In the genomic region with DNA sequence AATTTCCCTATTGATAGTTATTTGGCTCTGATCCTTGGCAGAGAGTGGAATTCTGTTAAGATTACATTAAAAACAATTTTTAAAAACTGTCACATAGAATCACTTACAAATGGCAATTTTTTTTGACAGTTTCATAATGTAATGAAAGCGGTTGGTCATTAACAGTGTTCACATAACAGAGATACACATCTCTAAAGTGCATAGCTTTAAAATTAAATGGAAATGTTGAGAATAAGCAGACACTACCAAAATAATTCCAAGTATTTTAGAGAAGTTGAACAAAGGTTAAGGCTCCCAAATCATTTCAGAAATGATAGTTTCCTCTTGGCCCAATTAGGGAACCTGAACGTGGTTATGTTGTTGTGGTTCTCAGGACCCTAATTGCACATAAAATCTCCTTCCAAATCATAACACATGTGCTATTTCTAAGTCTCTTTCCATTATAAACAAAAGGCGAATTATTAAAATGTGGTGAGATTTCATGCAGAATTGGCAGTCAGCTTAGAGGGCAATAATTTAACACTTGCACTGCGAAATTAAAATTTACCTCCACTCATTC, we compare ENCODE assay signal across 20 cellular contexts.
A peak's percentile ranks its signal among the peaks of the same experiment; 100 is the strongest.
DNase-seq lines count a peak whose midpoint lies in the region; ATAC-seq, FAIRE-seq and TF ChIP-seq lines count a peak whose summit lies in the region.
"Had no signal": no experiment of that assay in that cellular context is flagged by ENCODE, and none has a peak within 500 bp of the region (broad histone marks: within the 10 kb centered on the region; RNA-seq: fewer than 3 reads in every experiment).

No MANE protein-coding gene starts in this region.

- no peak overlapping the region for H3K4me3 ChIP-seq in liver (ENCODE audit: low read depth in 1 of 3, low read length in 3 of 3)
- H3K4me3 ChIP-seq in HepG2 (replicated peaks in 1 of 3; ENCODE audit: insufficient read depth in 1 of 3, low read depth in 2 of 3, low read length in 3 of 3) = no peak overlapping the region
- no peak overlapping the region for H3K4me3 ChIP-seq in mammary epithelial cell (replicated peaks in 1 of 3; ENCODE audit: insufficient read depth in 1 of 3, low read depth in 2 of 3, low read length in 3 of 3)
- no peak overlapping the region for H3K4me3 ChIP-seq in osteoblast (ENCODE audit: insufficient read depth, low read length)
- H3K4me3 ChIP-seq in heart right ventricle = no peak overlapping the region
- H3K4me3 ChIP-seq: MG63, Peyer's patch had no signal

- no peak for FAIRE-seq in HepG2 (lab: Jason Lieb, UNC)

- peaks cover 9% of the 10 kb centered on the region for H3K9me3 Mint-ChIP-seq in T-helper 2 cell treated with Interferon-gamma antibody and Interleukin-4, amounts not matched to agents 5 μg/mL and 100 μg/mL, for 36 hours
- H3K9me3 Mint-ChIP-seq: H9 had no signal

- no peaks in the 10 kb centered on the region for H3K4me1 ChIP-seq in liver (ENCODE audit: control insufficient read depth in 4 of 4, insufficient read depth in 4 of 4, low read length in 3 of 4)
- H3K4me1 ChIP-seq in HepG2 (ENCODE audit: insufficient read depth, low read length) = no peaks in the 10 kb centered on the region
- peaks cover 27% of the 10 kb centered on the region for H3K4me1 ChIP-seq in mammary epithelial cell (ENCODE audit: insufficient read depth, low read length)
- peaks cover 35% of the 10 kb centered on the region for H3K4me1 ChIP-seq in osteoblast (ENCODE audit: insufficient read depth, low read length)
- peaks cover 0 to 36% (median 17%) of the 10 kb centered on the region in 9 donors for H3K4me1 ChIP-seq in heart right ventricle
- H3K4me1 ChIP-seq: Peyer's patch had no signal

- H3K27me3 ChIP-seq in liver (ENCODE audit: control insufficient read depth in 4 of 4, insufficient read depth in 4 of 4, low read length in 3 of 4) (no peaks in the 10 kb centered on the region), HepG2 (ENCODE audit: control insufficient read depth in 1 of 2, insufficient read depth in 2 of 2, low read length in 2 of 2) (no peaks in the 10 kb centered on the region), mammary epithelial cell (ENCODE audit: insufficient read depth, low read length) (no peaks in the 10 kb centered on the region), osteoblast (ENCODE audit: insufficient read depth, low read length) (no peaks in the 10 kb centered on the region), heart right ventricle (no peaks in the 10 kb centered on the region)
- H3K27me3 ChIP-seq: MG63, Peyer's patch had no signal

- no peak overlapping the region for H3K9ac ChIP-seq in liver (ENCODE audit: low read depth in 1 of 2, low read length in 2 of 2)
- H3K9ac ChIP-seq in HepG2 (ENCODE audit: insufficient read depth, low read depth, low read length) = no peak overlapping the region
- H3K9ac ChIP-seq in mammary epithelial cell (ENCODE audit: insufficient read depth, low read length) = no peak overlapping the region
- H3K9ac ChIP-seq: KMS-11 had no signal

- no peak for TF ChIP-seq CTCF in liver (IDR thresholded peaks at IDR 0.05; ENCODE audit: low read depth, low read length, missing input control)
- no peak for TF ChIP-seq CTCF in HepG2 (CRISPR knock-in tag; IDR thresholded peaks at IDR 0.05)
- no peak for TF ChIP-seq CTCF in mammary epithelial cell (conservative IDR thresholded peaks at IDR 0.05 in 1 of 2, IDR thresholded peaks at IDR 0.05 in 1 of 2; ENCODE audit: extremely low read depth in 1 of 2, insufficient read depth in 1 of 2, low read depth in 1 of 2, low read length in 2 of 2)
- TF ChIP-seq CTCF in osteoblast (IDR thresholded peaks at IDR 0.05; ENCODE audit: extremely low read depth, low read depth, low read length) = no peak
- no peak for TF ChIP-seq CTCF in heart right ventricle (IDR thresholded peaks at IDR 0.05)

- no peak for ATAC-seq in HepG2
- no peak for ATAC-seq in heart right ventricle

- in situ Hi-C loops in HepG2 (cut with HindIII; ENCODE audit: extremely low pct_ligation_motif_present, low pct_unique_long_range_greater_than_20kb) (no loop called here), mammary epithelial cell (cut with MboI; ENCODE audit: low sequenced_read_pairs in 2 of 2) (no loop called here)

- H3K9me3 ChIP-seq in liver (ENCODE audit: control insufficient read depth in 4 of 4, low read length in 3 of 4) = no peaks in the 10 kb centered on the region
- no peaks in the 10 kb centered on the region for H3K9me3 ChIP-seq in HepG2 (ENCODE audit: low read length)
- no peaks in the 10 kb centered on the region for H3K9me3 ChIP-seq in mammary epithelial cell (replicated peaks; ENCODE audit: insufficient read depth, low read length)
- no peaks in the 10 kb centered on the region for H3K9me3 ChIP-seq in osteoblast (ENCODE audit: low read depth, low read length)
- no peaks in the 10 kb centered on the region for H3K9me3 ChIP-seq in heart right ventricle
- H3K9me3 ChIP-seq: MG63, Peyer's patch had no signal

- TF ChIP-seq EP300 in HepG2 (IDR thresholded peaks at IDR 0.05; ENCODE audit: low read depth in 2 of 2, low read length in 2 of 2) = no peak
- TF ChIP-seq EP300 in HepG2 (CRISPR knock-in tag; IDR thresholded peaks at IDR 0.05; ENCODE audit: borderline replicate concordance) = no peak

- H3K4me3 Mint-ChIP-seq in T-helper 2 cell treated with Interferon-gamma antibody and Interleukin-4, amounts not matched to agents 5 μg/mL and 100 μg/mL, for 36 hours = no peak overlapping the region
- H3K4me3 Mint-ChIP-seq: H9 had no signal

- no peaks in the 10 kb centered on the region for H3K36me3 Mint-ChIP-seq in T-helper 2 cell treated with Interferon-gamma antibody and Interleukin-4, amounts not matched to agents 5 μg/mL and 100 μg/mL, for 36 hours (ENCODE audit: low read depth)

- H3K27ac ChIP-seq in liver (ENCODE audit: low read depth in 1 of 2, low read length in 2 of 2) = no peak overlapping the region
- H3K27ac ChIP-seq in HepG2 (ENCODE audit: extremely low read length, insufficient read depth, low read length) = no peak overlapping the region
- H3K27ac ChIP-seq in mammary epithelial cell (ENCODE audit: insufficient read depth, low read depth, low read length) = peak overlapping the region; percentile 61
- H3K27ac ChIP-seq in osteoblast (ENCODE audit: low read depth, low read length) = no peak overlapping the region
- H3K27ac ChIP-seq in heart right ventricle = peak overlapping the region in 1 of 10 donors; percentile 75
- H3K27ac ChIP-seq: 22Rv1, C4-2B, KMS-11, Peyer's patch had no signal

- dilution Hi-C loops in mammary epithelial cell (cut with HindIII; ENCODE audit: low sequenced_read_pairs) = no loop called here

- DNase-seq in HepG2 (ENCODE audit: low spot score) (no peak), mammary epithelial cell (no peak), osteoblast (ENCODE audit: insufficient read length, low spot score, missing footprints) (no peak), NCI-H1092 (lab: John Stamatoyannopoulos, UW) (no peak), heart right ventricle (no peak)
- no peak for DNase-seq in T-helper 2 cell treated with Interferon-gamma antibody and Interleukin-4, amounts not matched to agents 5 μg/mL and 100 μg/mL, for 36 hours (ENCODE audit: low spot score)
- no peak for DNase-seq in NK-92 treated with Interleukin-12 subunit alpha and Interleukin-12 subunit beta, amount 100 ng/mL, for 24 hours (lab: John Stamatoyannopoulos, UW)
- DNase-seq: DMS153, H9, MG63, NCI-H1105, NCI-H187 treated with DMSO at 0.1 percent for 48 hours, NCI-H446 treated with DMSO at 0.1 percent for 48 hours, NCI-H774, Peyer's patch, SHP77 had no signal

- TF ChIP-seq POLR2A in HepG2 (IDR thresholded peaks at IDR 0.05; ENCODE audit: insufficient read depth in 1 of 2, low read depth in 2 of 2, low read length in 2 of 2) = no peak

- H2AFZ ChIP-seq in HepG2 (ENCODE audit: low read length) (no peak overlapping the region), mammary epithelial cell (ENCODE audit: low read depth, low read length) (peak overlapping the region; percentile 76), osteoblast (ENCODE audit: low read length) (peak overlapping the region; percentile 16)

- BruUV-seq in HepG2 (replicated peaks; lab: Mats Ljungman, UMichigan) (no TSS peak), mammary epithelial cell (replicated peaks; lab: Mats Ljungman, UMichigan) (no TSS peak)

- H3K79me2 ChIP-seq in HepG2 (ENCODE audit: insufficient read depth, low read length) = no peaks in the 10 kb centered on the region
- no peaks in the 10 kb centered on the region for H3K79me2 ChIP-seq in mammary epithelial cell (ENCODE audit: insufficient read depth, low read length)
- H3K79me2 ChIP-seq in osteoblast (ENCODE audit: insufficient read depth, low read length) = no peaks in the 10 kb centered on the region

- POLR2A ChIA-PET in HepG2 (lab: Yijun Ruan, JAX) = no interaction called here

- H3K4me2 ChIP-seq in HepG2 (ENCODE audit: low read depth, low read length) (no peak overlapping the region), mammary epithelial cell (ENCODE audit: insufficient read depth, low read depth, low read length) (no peak overlapping the region), osteoblast (ENCODE audit: insufficient read depth, low read length) (no peak overlapping the region)
- H3K4me2 ChIP-seq: KMS-11 had no signal

- no peak overlapping the region for H3K27ac Mint-ChIP-seq in T-helper 2 cell treated with Interferon-gamma antibody and Interleukin-4, amounts not matched to agents 5 μg/mL and 100 μg/mL, for 36 hours

- no peaks in the 10 kb centered on the region for H3K27me3 Mint-ChIP-seq in T-helper 2 cell treated with Interferon-gamma antibody and Interleukin-4, amounts not matched to agents 5 μg/mL and 100 μg/mL, for 36 hours (ENCODE audit: low read depth)

- CTCF ChIA-PET in HepG2 (lab: Yijun Ruan, JAX; ENCODE audit: low intra/inter-chr PET ratio, low total read pairs) (no interaction called here), mammary epithelial cell (lab: Charles Lee; ENCODE audit: low non-redundant PET) (no interaction called here)

- no peaks in the 10 kb centered on the region for H4K20me1 ChIP-seq in HepG2 (ENCODE audit: insufficient read depth, low read length)
- H4K20me1 ChIP-seq in mammary epithelial cell (ENCODE audit: insufficient read depth, low read length) = no peaks in the 10 kb centered on the region
- H4K20me1 ChIP-seq in osteoblast (ENCODE audit: insufficient read depth, low read length) = no peaks in the 10 kb centered on the region

- TF ChIP-seq RAD21 in liver (IDR thresholded peaks at IDR 0.05) (no peak), HepG2 (CRISPR knock-in tag; IDR thresholded peaks at IDR 0.05) (no peak)

- H3K36me3 ChIP-seq in liver (ENCODE audit: control insufficient read depth in 4 of 4, insufficient read depth in 3 of 4, low read depth in 1 of 4, low read length in 3 of 4) (no peaks in the 10 kb centered on the region), HepG2 (replicated peaks in 1 of 2; ENCODE audit: control insufficient read depth in 1 of 2, insufficient read depth in 2 of 2, low read length in 2 of 2) (no peaks in the 10 kb centered on the region), mammary epithelial cell (ENCODE audit: insufficient read depth, low read length) (no peaks in the 10 kb centered on the region), osteoblast (ENCODE audit: insufficient read depth, low read length) (no peaks in the 10 kb centered on the region), heart right ventricle (no peaks in the 10 kb centered on the region)
- H3K36me3 ChIP-seq: MG63, Peyer's patch had no signal

- intact Hi-C loops in HepG2 (cut with micrococcal nuclease; ENCODE audit: unreplicated experiment) = no loop called here
- intact Hi-C loops in mammary epithelial cell (cut with micrococcal nuclease) = loop anchor here (5.0 to 10.0 kb wide), 2 partner anchors 64 to 529 kb away; a partner anchor contains a TSS
- intact Hi-C loops in heart right ventricle (cut with DNase I) = no loop called here

- H3K4me1 Mint-ChIP-seq in T-helper 2 cell treated with Interferon-gamma antibody and Interleukin-4, amounts not matched to agents 5 μg/mL and 100 μg/mL, for 36 hours (ENCODE audit: low read depth) = no peaks in the 10 kb centered on the region

- 72% methylated on average over 4 of the region's 4 CpGs for WGBS in liver
- WGBS in HepG2 (ENCODE audit: low lambda C conversion rate) = 22% methylated on average over 4 of the region's 4 CpGs
- WGBS in mammary epithelial cell (ENCODE audit: low coverage, missing lambda C conversion rate) = 45% methylated on average over 4 of the region's 4 CpGs
- WGBS in heart right ventricle, 2 donors = 74 to 75% methylated on average over 4 of the region's 4 CpGs
